Comparison of ENCODE assay signal across 11 cellular contexts in genomic region chr6:6332873-6333272, GRCh38. TPM values are rescaled to one million over a fixed set of nuclear protein-coding genes. Genes with fewer than 3 reads are reported as not detected.
DNase-seq lines count a peak whose midpoint lies in the region; ATAC-seq and TF ChIP-seq lines count a peak whose summit lies in the region.
"Had no signal": no experiment of that assay in that cellular context is flagged by ENCODE, and none has a peak within 500 bp of the region (broad histone marks: within the 10 kb centered on the region; RNA-seq: fewer than 3 reads in every experiment).

No MANE protein-coding gene starts in this region.

- H4K20me1 ChIP-seq in DOHH2 (ENCODE audit: control insufficient read depth, insufficient read depth, low read depth, low read length), result no peaks in the 10 kb centered on the region

- H3K9me2 ChIP-seq in DOHH2 (replicated peaks; ENCODE audit: control insufficient read depth, low read length), result no peaks in the 10 kb centered on the region

- peaks cover 17% of the 10 kb centered on the region for H3K36me3 ChIP-seq in DOHH2 (ENCODE audit: control insufficient read depth, low read length)
- H3K36me3 ChIP-seq in A673 (ENCODE audit: insufficient read depth, low read length, poor library complexity, severe bottlenecking), result no peaks in the 10 kb centered on the region
- H3K36me3 ChIP-seq: SJSA1 had no signal

- BruUV-seq in A673 (replicated peaks; lab: Mats Ljungman, UMichigan), result no TSS peak

- H3K4me2 ChIP-seq in DOHH2 (ENCODE audit: low read length), result peak overlapping the region; percentile 69

- H3K4me1 ChIP-seq in DOHH2 (ENCODE audit: control insufficient read depth, low read length), result peaks cover 55% of the 10 kb centered on the region
- no peaks in the 10 kb centered on the region for H3K4me1 ChIP-seq in A673 (ENCODE audit: insufficient read depth, low read length, poor library complexity, severe bottlenecking)

- CTCF ChIA-PET in A673 (lab: Charles Lee), result no interaction called here

- peaks cover 16% of the 10 kb centered on the region for H3F3A ChIP-seq in DOHH2 (ENCODE audit: control insufficient read depth, insufficient read depth)

- DNase-seq in MV-4-11 (lab: John Stamatoyannopoulos, UW), result peak; percentile 35
- no peak for DNase-seq in A673 (ENCODE audit: low spot score)
- DNase-seq in activated CD4-positive, alpha-beta T cell treated with anti-CD3 and anti-CD28 coated beads, Interleukin-2, amount 50 U/mL, for 4 hours, result no peak
- DNase-seq in NCI-H2227 (lab: John Stamatoyannopoulos, UW; ENCODE audit: unreplicated experiment), result no peak
- DNase-seq in AML-193 (lab: John Stamatoyannopoulos, UW), result no peak
- DNase-seq: activated CD4-positive, alpha-beta memory T cell treated with anti-CD3 and anti-CD28 coated beads for 36 hours; NCI-H187 had no signal

- POLR2A ChIA-PET in A673 (lab: Charles Lee; ENCODE audit: low non-redundant PET), result no interaction called here

- H3K79me2 ChIP-seq in DOHH2 (ENCODE audit: control insufficient read depth, low read length), result no peaks in the 10 kb centered on the region

- intact Hi-C loops in A673 (cut with micrococcal nuclease; ENCODE audit: unreplicated experiment), result no loop called here

- no peak for TF ChIP-seq CTCF in DOHH2 (IDR thresholded peaks at IDR 0.05; ENCODE audit: low read depth, low read length, poor library complexity, severe bottlenecking)
- TF ChIP-seq CTCF in A673 (conservative IDR thresholded peaks at IDR 0.05; ENCODE audit: low read depth, low read length), result no peak

- ATAC-seq in GM19397 (IDR thresholded peaks at IDR 0.05; ENCODE audit: unreplicated experiment), result peak; percentile 29
- peak; percentile 30 for ATAC-seq in HG02943 (IDR thresholded peaks at IDR 0.05; ENCODE audit: low read depth, unreplicated experiment)

- H3K9me3 ChIP-seq in DOHH2 (ENCODE audit: control insufficient read depth, insufficient read depth, low read length) (no peaks in the 10 kb centered on the region), A673 (ENCODE audit: low read depth, low read length, poor library complexity, severe bottlenecking) (no peaks in the 10 kb centered on the region)
- H3K9me3 ChIP-seq: SJSA1 had no signal

- H3K27ac ChIP-seq in DOHH2 (ENCODE audit: low read depth, low read length) (peak overlapping the region; percentile 89), A673 (ENCODE audit: low read depth, low read length, poor library complexity, severe bottlenecking) (no peak overlapping the region)
- H3K27ac ChIP-seq: SJSA1 had no signal

- H3K4me3 ChIP-seq in DOHH2 (ENCODE audit: low read length) (peak overlapping the region; percentile 58), A673 (ENCODE audit: low read depth, low read length, poor library complexity, severe bottlenecking) (no peak overlapping the region)
- H3K4me3 ChIP-seq: SJSA1 had no signal

- H3K27me3 ChIP-seq in DOHH2 (ENCODE audit: control insufficient read depth, low read length), result no peaks in the 10 kb centered on the region
- peaks cover 3% of the 10 kb centered on the region for H3K27me3 ChIP-seq in A673 (replicated peaks; ENCODE audit: insufficient read depth, low read depth, low read length, poor library complexity)
- H3K27me3 ChIP-seq: SJSA1 had no signal

RNA-seq across cellular contexts. Expression of gene F13A1, which starts 12.4 kb away (rescaled TPM):
- total RNA-seq in A673 (2021), result not detected in 2 replicates
- total RNA-seq: activated CD4-positive, alpha-beta memory T cell treated with anti-CD3 and anti-CD28 coated beads for 36 hours had no signal
